Comparison of ENCODE assay signal across 17 cellular contexts in genomic region chr13:26962671-26963070, GRCh38.
"Had no signal": no experiment of that assay in that cellular context is flagged by ENCODE, and none has a peak within 500 bp of the region (broad histone marks: within the 10 kb centered on the region; RNA-seq: fewer than 3 reads in every experiment).

No MANE protein-coding gene starts in this region.

- H3K4me1 ChIP-seq: suprapubic skin had no signal

- H3K36me3 ChIP-seq: brain microvascular endothelial cell, esophagus squamous epithelium, right atrium auricular region, suprapubic skin had no signal

- H3K4me3 ChIP-seq: esophagus squamous epithelium, right atrium auricular region, smooth muscle cell, suprapubic skin had no signal

- DNase-seq: activated CD4-positive, CD25-positive, alpha-beta regulatory T cell treated with anti-CD3 and anti-CD28 coated beads, Interleukin-2, amount 50 U/mL, for 72 hours; activated naive CD4-positive, alpha-beta T cell; activated naive CD8-positive, alpha-beta T cell treated with anti-CD3 and anti-CD28 coated beads, Interleukin-2, amount 10 ng/mL, durations not matched to agents 7 days and 5 days; activated T-cell treated with anti-CD3 and anti-CD28 coated beads for 4 hours; brain microvascular endothelial cell; cortex of kidney; effector CD8-positive, alpha-beta T cell; esophagus squamous epithelium; glutamatergic neuron; mammary epithelial cell; natural killer cell; stimulated activated naive CD8-positive, alpha-beta T cell treated with anti-CD3 and anti-CD28 coated beads, Interleukin-15, Interleukin-2, amounts not matched to agents 100 U/mL and 50 U/mL, for 24 hours; T-helper 1 cell; T1000 had no signal

- ATAC-seq: natural killer cell; stimulated activated naive CD8-positive, alpha-beta T cell treated with anti-CD3 and anti-CD28 coated beads, Interleukin-15, Interleukin-2, amounts not matched to agents 100 U/mL and 50 U/mL, for 24 hours had no signal

- H3K27ac ChIP-seq: brain microvascular endothelial cell, esophagus squamous epithelium, right atrium auricular region, suprapubic skin had no signal

- H3K27me3 ChIP-seq: brain microvascular endothelial cell, right atrium auricular region had no signal

- H3K9me3 ChIP-seq: esophagus squamous epithelium, right atrium auricular region, suprapubic skin had no signal
